ENCODE assay signal across 24 cellular contexts in the genomic region with DNA sequence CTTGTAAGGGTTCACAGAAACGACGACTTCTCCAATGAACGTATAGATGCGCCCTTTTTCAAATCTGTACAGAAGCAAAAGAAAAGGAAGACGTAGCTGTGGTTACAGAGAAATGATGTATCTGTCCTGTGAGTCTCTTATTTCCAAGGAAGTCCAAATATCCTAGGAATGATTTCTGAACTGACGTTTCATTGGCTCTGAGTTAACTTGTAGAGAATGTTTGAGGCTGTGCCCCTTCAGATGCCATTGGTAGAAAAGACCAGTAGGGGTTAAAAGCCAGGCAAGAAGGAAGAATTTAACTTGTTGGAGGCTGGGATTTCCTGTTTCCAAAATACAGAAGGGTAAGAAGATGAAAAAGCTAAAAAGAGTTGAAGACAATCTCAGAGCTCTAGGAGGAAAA.
"Had no signal": no experiment of that assay in that cellular context is flagged by ENCODE, and none has a peak within 500 bp of the region (broad histone marks: within the 10 kb centered on the region; RNA-seq: fewer than 3 reads in every experiment).

No MANE protein-coding gene starts in this region.

- H3K4me3 Mint-ChIP-seq: dendritic cell treated with granulocyte-macrophage colony-stimulating factor and Interleukin-4, amounts not matched to agents 40 ng/mL and 50 ng/mL, for 4 days; effector memory CD8-positive, alpha-beta T cell; memory B cell; naive B cell; nephron progenitor cell; stimulated activated memory B cell treated with anti-CD40 and anti-IgM and Interleukin-4, amounts not matched to agents 10 μg/mL and 1 μg/mL and 100 μg/mL, for 72 hours; stimulated activated naive CD8-positive, alpha-beta T cell treated with anti-CD3 and anti-CD28 coated beads, Interleukin-15, Interleukin-2, amounts not matched to agents 100 ng/mL and 50 ng/mL, for 24 hours had no signal

- H3K36me3 Mint-ChIP-seq: memory B cell, naive B cell had no signal

- H3K36me3 ChIP-seq: left ventricle myocardium inferior, right lobe of liver, spleen had no signal

- H3K27ac Mint-ChIP-seq: dendritic cell treated with granulocyte-macrophage colony-stimulating factor and Interleukin-4, amounts not matched to agents 40 ng/mL and 50 ng/mL, for 4 days; effector memory CD8-positive, alpha-beta T cell; memory B cell; nephron progenitor cell; stimulated activated memory B cell treated with anti-CD40 and anti-IgM and Interleukin-4, amounts not matched to agents 10 μg/mL and 1 μg/mL and 100 μg/mL, for 72 hours; stimulated activated naive CD8-positive, alpha-beta T cell treated with anti-CD3 and anti-CD28 coated beads, Interleukin-15, Interleukin-2, amounts not matched to agents 100 ng/mL and 50 ng/mL, for 24 hours had no signal

- H3K9me3 ChIP-seq: left ventricle myocardium inferior, lower lobe of right lung, psoas muscle, right lobe of liver, spleen, tibial artery, upper lobe of left lung, vagina had no signal

- H3K27me3 ChIP-seq: foreskin keratinocyte, right lobe of liver, spleen, tibial artery, upper lobe of left lung, vagina had no signal

- DNase-seq: effector memory CD8-positive, alpha-beta T cell; foreskin keratinocyte; head of caudate nucleus; hippocampal formation; left ventricle myocardium inferior; lower lobe of right lung; naive B cell; nephron progenitor cell; psoas muscle; retina; right lobe of liver; spleen; stimulated activated CD4-positive, alpha-beta T cell treated with anti-CD3 and anti-CD28 coated beads, Interleukin-15, amount 100 ng/mL, for 24 hours; stimulated activated CD4-positive, alpha-beta T cell treated with anti-CD3 and anti-CD28 coated beads, Interleukin-1b, Interleukin-23, amount 100 ng/mL, for 48 hours; stimulated activated CD4-positive, alpha-beta T cell treated with anti-CD3 and anti-CD28 coated beads, Interleukin-4, amount 100 ng/mL, for 24 hours; tibial artery; upper lobe of left lung had no signal

- H3K4me1 Mint-ChIP-seq: memory B cell, naive B cell, nephron progenitor cell had no signal

- H3K4me1 ChIP-seq: foreskin keratinocyte, left ventricle myocardium inferior, lower lobe of right lung, psoas muscle, right lobe of liver, spleen, upper lobe of left lung, vagina had no signal

- ATAC-seq: effector memory CD8-positive, alpha-beta T cell; foreskin keratinocyte; lower lobe of right lung; psoas muscle; right lobe of liver; stimulated activated memory B cell treated with anti-CD40 and anti-IgM and Interleukin-4, amounts not matched to agents 10 μg/mL and 1 μg/mL and 100 μg/mL, for 72 hours had no signal

- H3K9me3 Mint-ChIP-seq: dendritic cell treated with granulocyte-macrophage colony-stimulating factor and Interleukin-4, amounts not matched to agents 40 ng/mL and 50 ng/mL, for 4 days; effector memory CD8-positive, alpha-beta T cell; memory B cell; naive B cell; nephron progenitor cell; stimulated activated memory B cell treated with anti-CD40 and anti-IgM and Interleukin-4, amounts not matched to agents 10 μg/mL and 1 μg/mL and 100 μg/mL, for 72 hours; stimulated activated naive CD8-positive, alpha-beta T cell treated with anti-CD3 and anti-CD28 coated beads, Interleukin-15, Interleukin-2, amounts not matched to agents 100 ng/mL and 50 ng/mL, for 24 hours had no signal

- H3K27me3 Mint-ChIP-seq: effector memory CD8-positive, alpha-beta T cell; memory B cell; naive B cell; stimulated activated memory B cell treated with anti-CD40 and anti-IgM and Interleukin-4, amounts not matched to agents 10 μg/mL and 1 μg/mL and 100 μg/mL, for 72 hours; stimulated activated naive CD8-positive, alpha-beta T cell treated with anti-CD3 and anti-CD28 coated beads, Interleukin-15, Interleukin-2, amounts not matched to agents 100 ng/mL and 50 ng/mL, for 24 hours had no signal

- FAIRE-seq: colon, islet of Langerhans had no signal

- H3K4me3 ChIP-seq: left ventricle myocardium inferior, lower lobe of right lung, psoas muscle, right lobe of liver, spleen, tibial artery, upper lobe of left lung, vagina had no signal

- H3K27ac ChIP-seq: foreskin keratinocyte, left ventricle myocardium inferior, lower lobe of right lung, psoas muscle, right lobe of liver, spleen, tibial artery, upper lobe of left lung, vagina had no signal
